ENCODE assay signal across 26 cellular contexts in genomic region chr11:50073113-50074105, GRCh38. TPM values are rescaled to one million over a fixed set of nuclear protein-coding genes. Genes with fewer than 3 reads are reported as not detected.
DNase-seq lines count a peak whose midpoint lies in the region; ATAC-seq and TF ChIP-seq lines count a peak whose summit lies in the region.
"Had no signal": no experiment of that assay in that cellular context is flagged by ENCODE, and none has a peak within 500 bp of the region (broad histone marks: within the 10 kb centered on the region; RNA-seq: fewer than 3 reads in every experiment).

No MANE protein-coding gene starts in this region.

- POLR2A ChIA-PET in activated CD4-positive, alpha-beta memory T cell treated with anti-CD3 and anti-CD28 coated beads for 36 hours (lab: Charles Lee) = no interaction called here

- no peak for TF ChIP-seq POLR2A in esophagus muscularis mucosa (IDR thresholded peaks at IDR 0.05; ENCODE audit: low read depth)

- no peak overlapping the region for H3K27ac ChIP-seq in esophagus muscularis mucosa (replicated peaks in 1 of 4)
- H3K27ac ChIP-seq: BLaER1 had no signal

- no peaks in the 10 kb centered on the region for H3K36me3 ChIP-seq in esophagus muscularis mucosa
- H3K36me3 ChIP-seq: BE2C, BLaER1 had no signal

- H3K36me3 Mint-ChIP-seq in central memory CD8-positive, alpha-beta T cell (ENCODE audit: insufficient read depth) = no peaks in the 10 kb centered on the region
- no peaks in the 10 kb centered on the region for H3K36me3 Mint-ChIP-seq in osteocyte (ENCODE audit: unreplicated experiment)
- H3K36me3 Mint-ChIP-seq in activated CD4-positive, alpha-beta memory T cell treated with anti-CD3 and anti-CD28 coated beads for 36 hours = no peaks in the 10 kb centered on the region
- H3K36me3 Mint-ChIP-seq: CD14-positive monocyte; CD4-positive, CD25-positive, alpha-beta regulatory T cell had no signal

- no peak for DNase-seq in central memory CD8-positive, alpha-beta T cell (ENCODE audit: low spot score in 2 of 2)
- peak; percentile 91 for DNase-seq in esophagus muscularis mucosa (ENCODE audit: extremely low spot score)
- peak; percentile 76 for DNase-seq in osteocyte (ENCODE audit: extremely low spot score, unreplicated experiment)
- DNase-seq in GM10266 (ENCODE audit: extremely low spot score) = no peak
- no peak for DNase-seq in activated CD4-positive, alpha-beta memory T cell treated with anti-CD3 and anti-CD28 coated beads for 36 hours
- DNase-seq in KG1 (lab: John Stamatoyannopoulos, UW) = no peak
- DNase-seq: 8988T; ACHN; BE2C; C1 segment of cervical spinal cord; CD4-positive, alpha-beta memory T cell; CD4-positive, CD25-positive, alpha-beta regulatory T cell; CD8-positive, alpha-beta memory T cell; COR-L47; DMS 273 treated with DMSO at 0.1 percent for 48 hours; DMS153; DMS53; DMS79; DND-41; EL; GDM1 had no signal

- H3K9me3 ChIP-seq in esophagus muscularis mucosa = peaks cover 0 to 32% (median 12%) of the 10 kb centered on the region in 4 donors
- H3K9me3 ChIP-seq: BE2C had no signal

- no peaks in the 10 kb centered on the region for H3K27me3 ChIP-seq in esophagus muscularis mucosa
- H3K27me3 ChIP-seq: BE2C, BLaER1 had no signal

- TF ChIP-seq CTCF in esophagus muscularis mucosa (IDR thresholded peaks at IDR 0.05) (no peak), osteocyte (IDR thresholded peaks at IDR 0.05) (no peak), GM10266 (IDR thresholded peaks at IDR 0.05; ENCODE audit: control insufficient read depth, insufficient read depth, low read depth, missing control alignments) (no peak)

- TF ChIP-seq EP300 in esophagus muscularis mucosa (IDR thresholded peaks at IDR 0.05) = no peak

- CTCF ChIA-PET in activated CD4-positive, alpha-beta memory T cell treated with anti-CD3 and anti-CD28 coated beads for 36 hours (lab: Charles Lee) = no interaction called here

- intact Hi-C loops in esophagus muscularis mucosa (cut with DNase I) = no loop called here
- intact Hi-C loops in activated CD4-positive, alpha-beta memory T cell treated with anti-CD3 and anti-CD28 coated beads for 36 hours (cut with micrococcal nuclease) = no loop called here

- ATAC-seq in central memory CD8-positive, alpha-beta T cell (replicated peaks; ENCODE audit: extremely low read depth, poor library complexity, severe bottlenecking) = no peak

- 85% methylated on average over 10 of the region's 10 CpGs for WGBS in esophagus muscularis mucosa

- no peaks in the 10 kb centered on the region for H3K27me3 Mint-ChIP-seq in central memory CD8-positive, alpha-beta T cell
- no peaks in the 10 kb centered on the region for H3K27me3 Mint-ChIP-seq in osteocyte (ENCODE audit: unreplicated experiment)
- H3K27me3 Mint-ChIP-seq in activated CD4-positive, alpha-beta memory T cell treated with anti-CD3 and anti-CD28 coated beads for 36 hours = no peaks in the 10 kb centered on the region
- H3K27me3 Mint-ChIP-seq: CD4-positive, alpha-beta memory T cell; CD4-positive, CD25-positive, alpha-beta regulatory T cell; CD8-positive, alpha-beta memory T cell had no signal

- H3K27ac Mint-ChIP-seq in central memory CD8-positive, alpha-beta T cell (ENCODE audit: low read depth) = peak overlapping the region; percentile 45
- H3K27ac Mint-ChIP-seq in osteocyte (ENCODE audit: unreplicated experiment) = no peak overlapping the region
- H3K27ac Mint-ChIP-seq in activated CD4-positive, alpha-beta memory T cell treated with anti-CD3 and anti-CD28 coated beads for 36 hours = no peak overlapping the region
- H3K27ac Mint-ChIP-seq: CD4-positive, CD25-positive, alpha-beta regulatory T cell; CD8-positive, alpha-beta memory T cell had no signal

- H3K4me3 ChIP-seq in esophagus muscularis mucosa = no peak overlapping the region
- H3K4me3 ChIP-seq: BLaER1 had no signal

- no peaks in the 10 kb centered on the region for H3K4me1 Mint-ChIP-seq in central memory CD8-positive, alpha-beta T cell
- H3K4me1 Mint-ChIP-seq in osteocyte (ENCODE audit: unreplicated experiment) = no peaks in the 10 kb centered on the region
- no peaks in the 10 kb centered on the region for H3K4me1 Mint-ChIP-seq in activated CD4-positive, alpha-beta memory T cell treated with anti-CD3 and anti-CD28 coated beads for 36 hours (ENCODE audit: low read depth)
- H3K4me1 Mint-ChIP-seq: CD14-positive monocyte; CD8-positive, alpha-beta memory T cell had no signal

- no peaks in the 10 kb centered on the region for H3K4me1 ChIP-seq in esophagus muscularis mucosa
- H3K4me1 ChIP-seq: BE2C, BLaER1 had no signal

- peaks cover 20% of the 10 kb centered on the region for H3K9me3 Mint-ChIP-seq in central memory CD8-positive, alpha-beta T cell
- peaks cover 77% of the 10 kb centered on the region for H3K9me3 Mint-ChIP-seq in osteocyte (ENCODE audit: unreplicated experiment)
- H3K9me3 Mint-ChIP-seq in activated CD4-positive, alpha-beta memory T cell treated with anti-CD3 and anti-CD28 coated beads for 36 hours = peaks cover 28% of the 10 kb centered on the region

- H3K4me3 Mint-ChIP-seq in central memory CD8-positive, alpha-beta T cell = no peak overlapping the region
- no peak overlapping the region for H3K4me3 Mint-ChIP-seq in osteocyte (ENCODE audit: unreplicated experiment)
- no peak overlapping the region for H3K4me3 Mint-ChIP-seq in activated CD4-positive, alpha-beta memory T cell treated with anti-CD3 and anti-CD28 coated beads for 36 hours
- H3K4me3 Mint-ChIP-seq: CD14-positive monocyte; CD8-positive, alpha-beta memory T cell had no signal

RNA-seq across cellular contexts. Expression of gene OR4C45, which starts 40.7 kb away (rescaled TPM):
- total RNA-seq in esophagus muscularis mucosa (not detected), osteocyte (not detected in 2 replicates)
- total RNA-seq in activated CD4-positive, alpha-beta memory T cell treated with anti-CD3 and anti-CD28 coated beads for 36 hours = not detected
- total RNA-seq: A673; CD4-positive, alpha-beta memory T cell; CD4-positive, CD25-positive, alpha-beta regulatory T cell; CD8-positive, alpha-beta memory T cell; Daoy; G401 had no signal

Comparison
In these comparisons a context has a peak if more than half of its experiments do, and no peak if none do; other contexts are left out.
1. DNase-seq: peak in esophagus muscularis mucosa (single experiment) and osteocyte (single experiment); none in central memory CD8-positive, alpha-beta T cell (0 of 2), GM10266 (single experiment), activated CD4-positive, alpha-beta memory T cell treated with anti-CD3 and anti-CD28 coated beads for 36 hours (single experiment) and KG1 (single experiment).